1 cellular context compared by ENCODE assay signal in genomic region chr12:12720052-12720451, GRCh38.
TF ChIP-seq lines count a peak whose summit lies in the region.

No MANE protein-coding gene starts in this region.

TF ChIP-seq in H1, 55 proteins besides CTCF, POLR2A, EP300 and RAD21 (continued from another document):
- no peak for TF ChIP-seq HDAC6 (IDR thresholded peaks at IDR 0.05; ENCODE audit: low read depth, low read length)
- no peak for TF ChIP-seq SP1 (IDR thresholded peaks at IDR 0.05; ENCODE audit: low read depth, low read length)
- TF ChIP-seq KDM1A (IDR thresholded peaks at IDR 0.05; ENCODE audit: borderline replicate concordance, low read length), result no peak
- TF ChIP-seq EZH2 (IDR thresholded peaks at IDR 0.05; ENCODE audit: low read depth, low read length, severe bottlenecking), result no peak
- TF ChIP-seq JUN (IDR thresholded peaks at IDR 0.05; ENCODE audit: low read depth, low read length), result no peak
- TF ChIP-seq SP4 (IDR thresholded peaks at IDR 0.05; ENCODE audit: low read length), result no peak
- no peak for TF ChIP-seq SUZ12 (IDR thresholded peaks at IDR 0.05; ENCODE audit: low read length)
- TF ChIP-seq RXRA (IDR thresholded peaks at IDR 0.05; ENCODE audit: insufficient read depth, low read depth, low read length), result no peak
- no peak for TF ChIP-seq ATF3 (IDR thresholded peaks at IDR 0.05; ENCODE audit: insufficient read depth, low read depth, low read length)
